In genomic region chr2:231709981-231710750, GRCh38 we compare ENCODE assay signal across 8 cellular contexts. TPM values are rescaled to one million over a fixed set of nuclear protein-coding genes. Genes with fewer than 3 reads are reported as not detected.
DNase-seq lines count a peak whose midpoint lies in the region; ATAC-seq and TF ChIP-seq lines count a peak whose summit lies in the region.

No MANE protein-coding gene starts in this region.

- ATAC-seq in left lobe of liver, result peak; percentile 47
- ATAC-seq in GM21576 (IDR thresholded peaks at IDR 0.05; ENCODE audit: unreplicated experiment), result no peak

- POLR2A ChIA-PET in HEK293 (lab: Yijun Ruan, JAX), result interaction anchor here (0.7 to 4.4 kb wide), 6 partner anchors 27 to 246 kb away, joined by 3 to 41 read pairs (median 4); partner anchors contain the start of gene NCL

- CTCF ChIA-PET in HEK293 (lab: Yijun Ruan, JAX), result interaction anchor here (1.4 kb wide), 1 partner anchor 35 kb away, joined by 3 read pairs; no protein-coding TSS in a partner anchor

- peak overlapping the region; percentile 94 for H3K4me3 ChIP-seq in HEK293 (ENCODE audit: low read depth, low read length)
- peak overlapping the region; percentile 100 for H3K4me3 ChIP-seq in coronary artery

- no peaks in the 10 kb centered on the region for H3K9me3 ChIP-seq in HEK293 (ENCODE audit: control insufficient read depth, insufficient read depth, low read depth, low read length)

- 0 out of 2 replicates have a peak, but pooled peaks have one; percentile 34 for TF ChIP-seq CTCF in HEK293 (tag by site-specific recombination; IDR thresholded peaks at IDR 0.05)
- TF ChIP-seq CTCF in coronary artery (IDR thresholded peaks at IDR 0.05), result peak; percentile 85

- H3K4me1 ChIP-seq in HEK293 (ENCODE audit: control insufficient read depth, insufficient read depth, low read length), result peaks cover 10% of the 10 kb centered on the region

- peak; percentile 98 for DNase-seq in GM03348 (ENCODE audit: low spot score)
- DNase-seq in NCI-H2196 (lab: John Stamatoyannopoulos, UW; ENCODE audit: unreplicated experiment), result peak; percentile 94
- peak; percentile 80 to 81 for DNase-seq in activated CD4-positive, alpha-beta T cell treated with anti-CD3 and anti-CD28 coated beads for 4 hours
- DNase-seq in coronary artery (ENCODE audit: low spot score), result peak; percentile 93
- DNase-seq in left lobe of liver (ENCODE audit: low spot score), result peak; percentile 92
- DNase-seq in stimulated activated CD4-positive, alpha-beta T cell treated with anti-CD3 and anti-CD28 coated beads, Interleukin-1b, Interleukin-23, amount 100 ng/mL, for 4 hours (ENCODE audit: low read depth in 2 of 2), result peak; percentile 76 to 83

- H3K36me3 ChIP-seq in HEK293 (ENCODE audit: control insufficient read depth in 2 of 2, insufficient read depth in 1 of 2, low read length in 2 of 2), result peaks cover 6 to 50% of the 10 kb centered on the region in 2 experiments; a peak in 2 of 3 replicates

- peak overlapping the region; percentile 96 for H3K27ac ChIP-seq in HEK293 (ENCODE audit: extremely low read depth, low read depth, low read length)
- H3K27ac ChIP-seq in coronary artery, result peak overlapping the region; percentile 97 to 100

TF ChIP-seq in HEK293, 187 proteins besides CTCF, POLR2A, EP300 and RAD21 (continues in another document):
- TF ChIP-seq ZBTB48 (tag by site-specific recombination; IDR thresholded peaks at IDR 0.05) (no peak; the same call in 1 of the 2 replicates), ZNF146 (tag by site-specific recombination; IDR thresholded peaks at IDR 0.05) (no peak), BCL11A (tag by site-specific recombination; IDR thresholded peaks at IDR 0.05; ENCODE audit: low read depth) (peak; percentile 76), ZSCAN16 (tag by site-specific recombination; IDR thresholded peaks at IDR 0.05) (no peak), GLIS2 (tag by site-specific recombination; IDR thresholded peaks at IDR 0.05) (peak; percentile 59), ZNF513 (tag by site-specific recombination; IDR thresholded peaks at IDR 0.05) (no peak), ATF2 (tag by site-specific recombination; IDR thresholded peaks at IDR 0.05; ENCODE audit: low read depth) (no peak), ZSCAN30 (tag by site-specific recombination; IDR thresholded peaks at IDR 0.05) (peak; percentile 48; the same call in 1 of the 2 replicates), ZBTB26 (tag by site-specific recombination; optimal IDR thresholded peaks at IDR 0.05) (peak; percentile 73), SP7 (tag by site-specific recombination; IDR thresholded peaks at IDR 0.05) (no peak), ZNF76 (tag by site-specific recombination; IDR thresholded peaks at IDR 0.05; ENCODE audit: borderline replicate concordance, low read depth) (peak; percentile 81), YY1 (tag by site-specific recombination; IDR thresholded peaks at IDR 0.05) (no peak), ZNF23 (tag by site-specific recombination; IDR thresholded peaks at IDR 0.05; ENCODE audit: borderline replicate concordance) (no peak), ZNF239 (tag by site-specific recombination; IDR thresholded peaks at IDR 0.05) (no peak), KLF17 (tag by site-specific recombination; IDR thresholded peaks at IDR 0.05) (no peak), ZNF350 (tag by site-specific recombination; IDR thresholded peaks at IDR 0.05) (no peak), ZNF747 (tag by site-specific recombination; IDR thresholded peaks at IDR 0.05) (no peak), ZBTB6 (tag by site-specific recombination; IDR thresholded peaks at IDR 0.05) (no peak), ZNF514 (tag by site-specific recombination; IDR thresholded peaks at IDR 0.05) (no peak), ZNF132 (tag by site-specific recombination; IDR thresholded peaks at IDR 0.05; ENCODE audit: borderline replicate concordance) (no peak), ZNF362 (tag by site-specific recombination; IDR thresholded peaks at IDR 0.05) (no peak), ZNF658 (tag by site-specific recombination; IDR thresholded peaks at IDR 0.05) (no peak), ZNF529 (tag by site-specific recombination; IDR thresholded peaks at IDR 0.05; ENCODE audit: insufficient replicate concordance) (no peak), ZNF433 (tag by site-specific recombination; IDR thresholded peaks at IDR 0.05; ENCODE audit: low read depth) (no peak), ZBTB8A (tag by site-specific recombination; IDR thresholded peaks at IDR 0.05) (peak; percentile 87)

RNA-seq across cellular contexts. Expression of gene PTMA, which starts 1.8 kb away (rescaled TPM):
- total RNA-seq in left lobe of liver, result 213 TPM
